In the genomic region with DNA sequence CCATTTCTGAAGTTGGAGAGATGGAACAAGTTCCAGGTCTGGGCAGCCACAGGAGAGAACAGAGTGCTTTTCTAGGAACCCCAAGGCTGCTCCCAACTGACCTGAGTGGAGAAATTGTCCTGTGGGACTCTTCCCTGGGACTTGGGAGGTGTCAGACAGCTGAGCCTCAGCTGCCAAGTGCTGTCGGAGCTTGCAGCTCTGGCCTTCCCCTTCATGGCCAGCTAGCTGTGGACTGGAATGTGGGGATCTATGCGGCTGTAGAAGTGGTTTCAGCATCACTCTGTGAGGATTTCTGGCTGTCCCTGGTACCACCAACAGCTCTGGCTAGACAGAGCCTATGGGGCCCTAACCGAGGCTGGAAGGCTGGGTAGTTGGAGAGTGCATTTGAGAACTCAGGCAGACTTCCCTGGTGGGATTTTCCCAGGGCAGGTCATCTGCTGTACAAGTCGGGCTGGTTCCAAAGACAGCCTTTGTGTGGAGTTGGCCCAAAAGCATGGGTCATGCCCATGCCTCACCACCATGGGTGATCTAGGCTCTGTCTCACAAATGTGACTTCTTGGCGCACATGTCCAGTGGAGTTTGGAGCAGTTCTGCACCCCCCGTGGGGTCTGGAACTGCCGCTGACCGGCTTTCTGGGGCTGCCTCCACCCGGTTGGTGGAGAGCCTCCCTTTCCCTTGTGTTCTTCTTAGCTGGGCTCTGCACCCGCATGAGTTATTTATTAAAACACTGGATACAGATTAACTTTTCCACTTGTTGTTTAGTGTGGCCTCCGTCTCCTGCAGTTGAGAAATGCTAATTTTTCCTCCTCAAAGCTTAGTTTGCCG, we compare ENCODE assay signal across 16 cellular contexts. TPM values are rescaled to one million over a fixed set of nuclear protein-coding genes. Genes with fewer than 3 reads are reported as not detected.
DNase-seq lines count a peak whose midpoint lies in the region; ATAC-seq, FAIRE-seq and TF ChIP-seq lines count a peak whose summit lies in the region.
"Had no signal": no experiment of that assay in that cellular context is flagged by ENCODE, and none has a peak within 500 bp of the region (broad histone marks: within the 10 kb centered on the region; RNA-seq: fewer than 3 reads in every experiment).

No MANE protein-coding gene starts in this region.

- H3K27ac ChIP-seq in body of pancreas (peak overlapping the region in 3 of 4 donors; percentile 51 to 68 (median 59)), ascending aorta (peak overlapping the region in 1 of 2 donors; percentile 22)

- TF ChIP-seq CTCF in body of pancreas (IDR thresholded peaks at IDR 0.05) (no peak), GM13977 (IDR thresholded peaks at IDR 0.05; ENCODE audit: extremely low read depth, insufficient read depth, missing control alignments) (no peak), ascending aorta (IDR thresholded peaks at IDR 0.05) (no peak)

- peaks cover 13% of the 10 kb centered on the region for H3K4me1 ChIP-seq in body of pancreas
- H3K4me1 ChIP-seq in ascending aorta, result no peaks in the 10 kb centered on the region

- DNase-seq in HTR-8/SVneo (ENCODE audit: insufficient read length, low spot score) (no peak), body of pancreas (peak in 2 of 4 donors; percentile 23 to 35), left lobe of liver (ENCODE audit: low spot score) (peak; percentile 14), posterior vena cava (ENCODE audit: low spot score) (peak; percentile 73), GM13977 (ENCODE audit: low spot score) (no peak), ascending aorta (ENCODE audit: low spot score in 2 of 2) (no peak)
- DNase-seq: COR-L47, DMS53, NCI-H1417, NCI-H2029, NCI-H510A, NCI-H82, SHP77 treated with DMSO at 0.1 percent for 48 hours had no signal

- TF ChIP-seq POLR2A in body of pancreas (IDR thresholded peaks at IDR 0.05), result no peak

- ATAC-seq in body of pancreas, result peak; percentile 72
- ATAC-seq in left lobe of liver, result peak; percentile 38
- ATAC-seq in GM19397 (IDR thresholded peaks at IDR 0.05; ENCODE audit: unreplicated experiment), result no peak
- ATAC-seq in activated CD4-positive, CD25-positive, alpha-beta regulatory T cell treated with anti-CD3 and anti-CD28 coated beads, Interleukin-2, amount 50 U/mL, for 24 hours, result no peak
- ATAC-seq: HCT116 had no signal

- in situ Hi-C loops in GM13977 (cut with MboI; ENCODE audit: low pct_unique_long_range_greater_than_20kb, low sequenced_read_pairs, unreplicated experiment), result no loop called here

- WGBS in body of pancreas, 2 donors, result 52 to 72% methylated on average over 8 to 12 of the region's 12 CpGs

- intact Hi-C loops in body of pancreas (cut with DNase I), result loop anchor here (10.0 kb wide), 1 partner anchor 70 kb away; no protein-coding TSS in a partner anchor
- intact Hi-C loops in posterior vena cava (cut with DNase I), result no loop called here
- intact Hi-C loops in ascending aorta (cut with DNase I), result no loop called here

- H3K4me3 ChIP-seq in body of pancreas (no peak overlapping the region), ascending aorta (no peak overlapping the region)

- H3K27me3 ChIP-seq in body of pancreas (no peaks in the 10 kb centered on the region), ascending aorta (no peaks in the 10 kb centered on the region)

- H3K36me3 ChIP-seq in body of pancreas (replicated peaks in 1 of 2; ENCODE audit: insufficient read depth in 1 of 2, low read depth in 2 of 2) (peaks cover 0 to 7% of the 10 kb centered on the region in 2 donors), ascending aorta (peaks cover 14 to 46% of the 10 kb centered on the region in 2 donors)

- peak; percentile 28 for FAIRE-seq in HTR-8/SVneo (lab: Jason Lieb, UNC)

- no peaks in the 10 kb centered on the region for H3K9me3 ChIP-seq in body of pancreas
- no peaks in the 10 kb centered on the region for H3K9me3 ChIP-seq in ascending aorta

RNA-seq across cellular contexts. Expression of gene SUFU, which starts 10.9 kb away (rescaled TPM):
- total RNA-seq in body of pancreas (1 to 10 TPM; 3.1 to 6.6 TPM), left lobe of liver (6.8 TPM), posterior vena cava (10 to 100 TPM; 10.4 to 11.3 TPM), ascending aorta (17.3 TPM)

RNA-seq across cellular contexts. Expression of gene ACTR1A, which starts 12.2 kb away (rescaled TPM):
- total RNA-seq in body of pancreas (10 to 100 TPM; 35.5 to 55.0 TPM), left lobe of liver (25.5 TPM), posterior vena cava (100 to 1,000 TPM; 102 to 107 TPM), ascending aorta (200 TPM)

Comparison
In these comparisons a context has a peak if more than half of its experiments do, and no peak if none do; other contexts are left out.
1. DNase-seq: peak in left lobe of liver (single experiment) and posterior vena cava (single experiment); none in HTR-8/SVneo (single experiment), GM13977 (single experiment) and ascending aorta (0 of 2).
2. ATAC-seq: peak in body of pancreas (single experiment) and left lobe of liver (single experiment); none in GM19397 (single experiment) and activated CD4-positive, CD25-positive, alpha-beta regulatory T cell treated with anti-CD3 and anti-CD28 coated beads, Interleukin-2, amount 50 U/mL, for 24 hours (0 of 2).